ENCODE assay signal across 1 cellular context in the genomic region with DNA sequence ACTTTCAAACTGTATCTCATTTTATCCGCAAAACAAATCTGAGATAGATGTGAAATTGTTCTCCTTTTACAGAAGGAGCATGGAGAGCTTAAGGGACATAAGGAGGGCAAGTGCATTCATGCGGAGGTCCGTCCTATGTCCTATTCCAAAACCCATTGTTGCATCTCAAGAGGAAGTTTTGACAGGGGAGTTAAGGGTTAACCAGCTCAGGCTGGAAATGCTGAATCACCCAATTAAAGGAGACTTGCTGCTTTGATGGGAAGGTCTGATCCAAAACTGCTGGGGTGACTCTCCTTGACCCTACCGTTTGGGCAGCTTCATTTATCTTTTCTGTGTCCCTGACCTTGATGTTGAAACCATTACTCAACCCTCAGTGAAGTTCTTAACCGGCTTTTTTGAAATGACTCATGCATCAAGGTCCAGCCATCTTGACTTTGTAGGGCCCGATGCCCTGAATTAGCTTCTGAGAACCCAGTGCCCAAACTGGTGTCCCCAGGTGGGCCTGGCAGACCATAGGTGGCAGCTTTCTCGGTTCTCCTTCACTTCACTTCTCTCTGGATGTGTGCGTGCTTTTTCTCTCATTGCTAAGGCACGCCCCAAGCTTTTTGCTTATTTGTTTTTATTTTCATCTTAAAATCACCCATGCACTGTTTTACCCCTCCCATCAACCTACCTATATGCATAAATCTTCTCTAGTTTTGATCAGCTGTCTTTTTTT.
TF ChIP-seq lines count a peak whose summit lies in the region.

No MANE protein-coding gene starts in this region.

TF ChIP-seq in K562, 482 proteins besides CTCF, POLR2A, EP300 and RAD21 (continued from another document):
- TF ChIP-seq, protein P1, sequence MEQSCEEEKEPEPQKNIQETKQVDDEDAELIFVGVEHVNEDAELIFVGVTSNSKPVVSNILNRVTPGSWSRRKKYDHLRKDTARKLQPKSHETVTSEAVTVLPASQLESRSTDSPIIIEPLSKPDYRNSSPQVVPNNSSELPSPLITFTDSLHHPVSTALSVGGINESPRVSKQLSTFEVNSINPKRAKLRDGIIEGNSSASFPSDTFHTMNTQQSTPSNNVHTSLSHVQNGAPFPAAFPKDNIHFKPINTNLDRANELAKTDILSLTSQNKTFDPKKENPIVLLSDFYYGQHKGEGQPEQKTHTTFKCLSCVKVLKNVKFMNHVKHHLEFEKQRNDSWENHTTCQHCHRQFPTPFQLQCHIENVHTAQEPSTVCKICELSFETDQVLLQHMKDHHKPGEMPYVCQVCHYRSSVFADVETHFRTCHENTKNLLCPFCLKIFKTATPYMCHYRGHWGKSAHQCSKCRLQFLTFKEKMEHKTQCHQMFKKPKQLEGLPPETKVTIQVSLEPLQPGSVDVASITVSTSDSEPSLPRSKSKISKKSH (CRISPR knock-in tag; IDR thresholded peaks at IDR 0.05), result no peak
- TF ChIP-seq ZNF347 (CRISPR knock-in tag; IDR thresholded peaks at IDR 0.05; ENCODE audit: low read depth), result no peak
- TF ChIP-seq, protein P2, sequence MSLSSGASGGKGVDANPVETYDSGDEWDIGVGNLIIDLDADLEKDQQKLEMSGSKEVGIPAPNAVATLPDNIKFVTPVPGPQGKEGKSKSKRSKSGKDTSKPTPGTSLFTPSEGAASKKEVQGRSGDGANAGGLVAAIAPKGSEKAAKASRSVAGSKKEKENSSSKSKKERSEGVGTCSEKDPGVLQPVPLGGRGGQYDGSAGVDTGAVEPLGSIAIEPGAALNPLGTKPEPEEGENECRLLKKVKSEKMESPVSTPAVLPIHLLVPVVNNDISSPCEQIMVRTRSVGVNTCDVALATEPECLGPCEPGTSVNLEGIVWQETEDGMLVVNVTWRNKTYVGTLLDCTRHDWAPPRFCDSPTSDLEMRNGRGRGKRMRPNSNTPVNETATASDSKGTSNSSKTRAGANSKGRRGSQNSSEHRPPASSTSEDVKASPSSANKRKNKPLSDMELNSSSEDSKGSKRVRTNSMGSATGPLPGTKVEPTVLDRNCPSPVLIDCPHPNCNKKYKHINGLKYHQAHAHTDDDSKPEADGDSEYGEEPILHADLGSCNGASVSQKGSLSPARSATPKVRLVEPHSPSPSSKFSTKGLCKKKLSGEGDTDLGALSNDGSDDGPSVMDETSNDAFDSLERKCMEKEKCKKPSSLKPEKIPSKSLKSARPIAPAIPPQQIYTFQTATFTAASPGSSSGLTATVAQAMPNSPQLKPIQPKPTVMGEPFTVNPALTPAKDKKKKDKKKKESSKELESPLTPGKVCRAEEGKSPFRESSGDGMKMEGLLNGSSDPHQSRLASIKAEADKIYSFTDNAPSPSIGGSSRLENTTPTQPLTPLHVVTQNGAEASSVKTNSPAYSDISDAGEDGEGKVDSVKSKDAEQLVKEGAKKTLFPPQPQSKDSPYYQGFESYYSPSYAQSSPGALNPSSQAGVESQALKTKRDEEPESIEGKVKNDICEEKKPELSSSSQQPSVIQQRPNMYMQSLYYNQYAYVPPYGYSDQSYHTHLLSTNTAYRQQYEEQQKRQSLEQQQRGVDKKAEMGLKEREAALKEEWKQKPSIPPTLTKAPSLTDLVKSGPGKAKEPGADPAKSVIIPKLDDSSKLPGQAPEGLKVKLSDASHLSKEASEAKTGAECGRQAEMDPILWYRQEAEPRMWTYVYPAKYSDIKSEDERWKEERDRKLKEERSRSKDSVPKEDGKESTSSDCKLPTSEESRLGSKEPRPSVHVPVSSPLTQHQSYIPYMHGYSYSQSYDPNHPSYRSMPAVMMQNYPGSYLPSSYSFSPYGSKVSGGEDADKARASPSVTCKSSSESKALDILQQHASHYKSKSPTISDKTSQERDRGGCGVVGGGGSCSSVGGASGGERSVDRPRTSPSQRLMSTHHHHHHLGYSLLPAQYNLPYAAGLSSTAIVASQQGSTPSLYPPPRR (CRISPR knock-in tag; IDR thresholded peaks at IDR 0.05; ENCODE audit: borderline replicate concordance), result no peak
- TF ChIP-seq IFI16 (CRISPR knock-in tag; IDR thresholded peaks at IDR 0.05), result no peak
- TF ChIP-seq ZC3H4 (CRISPR knock-in tag; IDR thresholded peaks at IDR 0.05; ENCODE audit: borderline replicate concordance), result no peak
- TF ChIP-seq TGIF2 (CRISPR knock-in tag; IDR thresholded peaks at IDR 0.05), result no peak
- no peak for TF ChIP-seq ADNP (tag; IDR thresholded peaks at IDR 0.05)
- no peak for TF ChIP-seq THRAP3 (IDR thresholded peaks at IDR 0.05; ENCODE audit: borderline replicate concordance)
- TF ChIP-seq, protein P3, sequence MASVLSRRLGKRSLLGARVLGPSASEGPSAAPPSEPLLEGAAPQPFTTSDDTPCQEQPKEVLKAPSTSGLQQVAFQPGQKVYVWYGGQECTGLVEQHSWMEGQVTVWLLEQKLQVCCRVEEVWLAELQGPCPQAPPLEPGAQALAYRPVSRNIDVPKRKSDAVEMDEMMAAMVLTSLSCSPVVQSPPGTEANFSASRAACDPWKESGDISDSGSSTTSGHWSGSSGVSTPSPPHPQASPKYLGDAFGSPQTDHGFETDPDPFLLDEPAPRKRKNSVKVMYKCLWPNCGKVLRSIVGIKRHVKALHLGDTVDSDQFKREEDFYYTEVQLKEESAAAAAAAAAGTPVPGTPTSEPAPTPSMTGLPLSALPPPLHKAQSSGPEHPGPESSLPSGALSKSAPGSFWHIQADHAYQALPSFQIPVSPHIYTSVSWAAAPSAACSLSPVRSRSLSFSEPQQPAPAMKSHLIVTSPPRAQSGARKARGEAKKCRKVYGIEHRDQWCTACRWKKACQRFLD (CRISPR knock-in tag; IDR thresholded peaks at IDR 0.05), result no peak
- TF ChIP-seq, protein P4, sequence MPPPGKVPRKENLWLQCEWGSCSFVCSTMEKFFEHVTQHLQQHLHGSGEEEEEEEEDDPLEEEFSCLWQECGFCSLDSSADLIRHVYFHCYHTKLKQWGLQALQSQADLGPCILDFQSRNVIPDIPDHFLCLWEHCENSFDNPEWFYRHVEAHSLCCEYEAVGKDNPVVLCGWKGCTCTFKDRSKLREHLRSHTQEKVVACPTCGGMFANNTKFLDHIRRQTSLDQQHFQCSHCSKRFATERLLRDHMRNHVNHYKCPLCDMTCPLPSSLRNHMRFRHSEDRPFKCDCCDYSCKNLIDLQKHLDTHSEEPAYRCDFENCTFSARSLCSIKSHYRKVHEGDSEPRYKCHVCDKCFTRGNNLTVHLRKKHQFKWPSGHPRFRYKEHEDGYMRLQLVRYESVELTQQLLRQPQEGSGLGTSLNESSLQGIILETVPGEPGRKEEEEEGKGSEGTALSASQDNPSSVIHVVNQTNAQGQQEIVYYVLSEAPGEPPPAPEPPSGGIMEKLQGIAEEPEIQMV (tag; conservative IDR thresholded peaks at IDR 0.05; ENCODE audit: low read depth), result peak; percentile 75; the same call in 1 of the 2 replicates
- TF ChIP-seq CREBBP (IDR thresholded peaks at IDR 0.05; ENCODE audit: low read depth, low read length), result no peak
- no peak for TF ChIP-seq NBN (IDR thresholded peaks at IDR 0.05; ENCODE audit: low read depth)
- peak; percentile 42 to 95 for TF ChIP-seq TBL1XR1 (IDR thresholded peaks at IDR 0.05; ENCODE audit: low read length in 2 of 2)
- no peak for TF ChIP-seq TOE1 (IDR thresholded peaks at IDR 0.05; ENCODE audit: borderline replicate concordance)
- TF ChIP-seq TOE1 (CRISPR knock-in tag; IDR thresholded peaks at IDR 0.05; ENCODE audit: borderline replicate concordance, low read depth), result no peak
- TF ChIP-seq ZNF561 (CRISPR knock-in tag; conservative IDR thresholded peaks at IDR 0.05), result no peak
- TF ChIP-seq JUN (IDR thresholded peaks at IDR 0.05; ENCODE audit: borderline replicate concordance, low read depth, low read length), result peak; percentile 94
- TF ChIP-seq JUN (CRISPR knock-in tag; IDR thresholded peaks at IDR 0.05; ENCODE audit: borderline replicate concordance), result peak; percentile 68; the same call in 1 of the 2 replicates
- TF ChIP-seq SAFB2 (IDR thresholded peaks at IDR 0.05; ENCODE audit: borderline replicate concordance, low read depth, low read length, severe bottlenecking), result no peak
- no peak for TF ChIP-seq BRCA1 (IDR thresholded peaks at IDR 0.05)
- TF ChIP-seq BRCA1 (CRISPR knock-in tag; IDR thresholded peaks at IDR 0.05), result no peak
- no peak for TF ChIP-seq CREB1 (IDR thresholded peaks at IDR 0.05)
- TF ChIP-seq CREB1 (CRISPR knock-in tag; IDR thresholded peaks at IDR 0.05), result no peak
- no peak; the same call in 1 of the 2 replicates for TF ChIP-seq KAT7 (CRISPR knock-in tag; IDR thresholded peaks at IDR 0.05; ENCODE audit: borderline replicate concordance)
- TF ChIP-seq RHOXF2B (CRISPR knock-in tag; conservative IDR thresholded peaks at IDR 0.05), result no peak
- no peak for TF ChIP-seq ZBED1 (IDR thresholded peaks at IDR 0.05)
- TF ChIP-seq PYGO2 (tag; IDR thresholded peaks at IDR 0.05), result peak; percentile 64; the same call in 1 of the 2 replicates
TF ChIP-seq in K562: peak in this region for 130.
